31 cellular contexts compared by ENCODE assay signal in the genomic region with DNA sequence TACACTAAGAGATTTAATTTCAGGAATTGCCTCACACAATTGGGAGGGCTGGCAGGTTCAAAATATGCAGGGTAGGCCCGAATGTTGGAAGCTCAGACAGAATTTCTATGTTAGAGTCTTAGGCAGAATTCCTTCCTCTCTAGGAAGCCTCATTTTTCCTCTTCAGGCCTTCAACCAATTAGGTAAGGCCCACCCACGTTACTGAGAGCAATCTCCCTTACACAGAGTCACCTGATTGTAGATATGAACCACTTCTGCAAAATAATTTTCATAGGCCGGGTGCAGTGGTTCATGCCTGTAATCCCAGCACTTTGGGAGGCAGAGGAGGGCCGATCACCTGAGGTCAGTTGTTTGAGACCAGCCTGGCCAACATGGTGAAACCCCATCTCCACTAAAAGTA.
"Had no signal": no experiment of that assay in that cellular context is flagged by ENCODE, and none has a peak within 500 bp of the region (broad histone marks: within the 10 kb centered on the region; RNA-seq: fewer than 3 reads in every experiment).

No MANE protein-coding gene starts in this region.

- H3K36me3 ChIP-seq: adrenal gland, ascending aorta, brain microvascular endothelial cell, breast epithelium, cardiac muscle cell had no signal

- H3K27ac ChIP-seq: adrenal gland, ascending aorta, body of pancreas, brain microvascular endothelial cell, breast epithelium, cardiac muscle cell had no signal

- H3K4me3 ChIP-seq: adrenal gland, ascending aorta, body of pancreas, breast epithelium, cardiac muscle cell had no signal

- H3K9me3 ChIP-seq: adrenal gland, ascending aorta, body of pancreas, breast epithelium had no signal

- H3K27me3 ChIP-seq: adrenal gland, ascending aorta, body of pancreas, brain microvascular endothelial cell, breast epithelium, cardiac muscle cell had no signal

- H3K4me1 ChIP-seq: adrenal gland, ascending aorta, body of pancreas, breast epithelium had no signal

- FAIRE-seq: astrocyte had no signal

- ATAC-seq: activated naive CD4-positive, alpha-beta T cell treated with anti-CD3 and anti-CD28 coated beads, Interleukin-2, amount 50 U/mL, for 72 hours; activated naive CD8-positive, alpha-beta T cell treated with anti-CD3 and anti-CD28 coated beads, Interleukin-2, amount 50 U/mL, for 24 hours; activated T-cell treated with anti-CD3 and anti-CD28 coated beads, Interleukin-2, amount 50 U/mL, for 4 hours; activated T-cell treated with anti-CD3 and anti-CD28 coated beads, Interleukin-2, amount 50 U/mL, for 72 hours; activated T-helper 17 cell treated with anti-CD3 and anti-CD28 coated beads, Interleukin-2, amount 50 U/mL, for 72 hours; body of pancreas had no signal

- DNase-seq: activated effector memory CD4-positive, alpha-beta T cell treated with anti-CD3 and anti-CD28 coated beads, Interleukin-2, amount 50 U/mL, for 16 hours; activated effector memory CD4-positive, alpha-beta T cell treated with Interleukin-2 at 50 U/mL for 16 hours; activated gamma-delta T cell; activated gamma-delta T cell treated with Interleukin-2 at 50 U/mL for 16 hours; activated naive CD4-positive, alpha-beta T cell; activated naive CD4-positive, alpha-beta T cell treated with anti-CD3 and anti-CD28 coated beads for 36 hours; activated naive CD4-positive, alpha-beta T cell treated with anti-CD3 and anti-CD28 coated beads, Interleukin-2, amount 10 ng/mL, durations not matched to agents 7 days and 5 days; activated naive CD4-positive, alpha-beta T cell treated with anti-CD3 and anti-CD28 coated beads, Interleukin-2, amount 50 U/mL, for 16 hours; activated naive CD4-positive, alpha-beta T cell treated with Interleukin-2 at 50 U/mL for 16 hours; activated naive CD8-positive, alpha-beta T cell treated with anti-CD3 and anti-CD28 coated beads for 36 hours; activated naive CD8-positive, alpha-beta T cell treated with anti-CD3 and anti-CD28 coated beads, Interleukin-2, amount 10 ng/mL, durations not matched to agents 7 days and 5 days; activated naive CD8-positive, alpha-beta T cell treated with anti-CD3 and anti-CD28 coated beads, Interleukin-2, amount 50 U/mL, for 24 hours; activated T-cell treated with anti-CD3 and anti-CD28 coated beads, Interleukin-2, amount 50 U/mL, for 4 hours; activated T-cell treated with anti-CD3 and anti-CD28 coated beads, Interleukin-2, amount 50 U/mL, for 48 hours; activated T-cell treated with anti-CD3 and anti-CD28 coated beads, Interleukin-2, amount 50 U/mL, for 72 hours; adrenal gland; amniotic stem cell; amygdala; anterior cingulate cortex; aorta; body of pancreas; brain microvascular endothelial cell; caudate nucleus; central memory CD4-positive, alpha-beta T cell; cerebellar nuclear complex had no signal
